20 cellular contexts compared by ENCODE assay signal in genomic region chrX:123504047-123504446, GRCh38.
DNase-seq lines count a peak whose midpoint lies in the region; ATAC-seq, FAIRE-seq and TF ChIP-seq lines count a peak whose summit lies in the region.
"Had no signal": no experiment of that assay in that cellular context is flagged by ENCODE, and none has a peak within 500 bp of the region (broad histone marks: within the 10 kb centered on the region; RNA-seq: fewer than 3 reads in every experiment).

No MANE protein-coding gene starts in this region.

- H2BK15ac ChIP-seq in IMR-90 (ENCODE audit: low read depth, low read length): no peak overlapping the region

- H2AFZ ChIP-seq in IMR-90 (replicated peaks; ENCODE audit: low read length, poor library complexity) (no peak overlapping the region), astrocyte (ENCODE audit: low read depth, low read length) (no peak overlapping the region)

- WGBS in IMR-90 (ENCODE audit: extremely low coverage in 2 of 2, insufficient read length in 1 of 2), 2 experiments: no CpG with 5 or more reads among the region's 2 CpGs
- 78% methylated on average over 2 of the region's 2 CpGs for WGBS in prostate gland

- H3K4me1 ChIP-seq in IMR-90 (ENCODE audit: control insufficient read depth, insufficient read depth, low read length) (no peaks in the 10 kb centered on the region), astrocyte (ENCODE audit: insufficient read depth, low read length) (peaks cover 2% of the 10 kb centered on the region), left lung (no peaks in the 10 kb centered on the region), prostate gland (replicated peaks) (no peaks in the 10 kb centered on the region)

- H2BK120ac ChIP-seq in IMR-90 (ENCODE audit: low read depth, low read length): no peak overlapping the region

- no peak overlapping the region for H3K18ac ChIP-seq in IMR-90 (ENCODE audit: low read depth, low read length)

- TF ChIP-seq CTCF in IMR-90 (conservative IDR thresholded peaks at IDR 0.05; ENCODE audit: low read depth, low read length): no peak
- TF ChIP-seq CTCF in astrocyte (IDR thresholded peaks at IDR 0.05; ENCODE audit: insufficient read depth, low read depth, low read length): no peak
- TF ChIP-seq CTCF in left lung (IDR thresholded peaks at IDR 0.05): no peak
- no peak for TF ChIP-seq CTCF in prostate gland (IDR thresholded peaks at IDR 0.05)

- H3K27ac ChIP-seq in IMR-90 (ENCODE audit: insufficient read depth, low read length): no peak overlapping the region
- no peak overlapping the region for H3K27ac ChIP-seq in astrocyte (ENCODE audit: low read depth, low read length)
- no peak overlapping the region for H3K27ac ChIP-seq in left lung
- no peak overlapping the region for H3K27ac ChIP-seq in prostate gland
- H3K27ac ChIP-seq: C4-2B, KMS-11 had no signal

- H3K4me2 ChIP-seq in IMR-90 (ENCODE audit: low read depth, low read length): no peak overlapping the region
- peak overlapping the region; percentile 39 for H3K4me2 ChIP-seq in astrocyte (ENCODE audit: low read length)
- H3K4me2 ChIP-seq: KMS-11 had no signal

- H3K4me3 Mint-ChIP-seq in astrocyte (ENCODE audit: unreplicated experiment): no peak overlapping the region
- no peak overlapping the region for H3K4me3 Mint-ChIP-seq in activated naive CD8-positive, alpha-beta T cell treated with anti-CD3 and anti-CD28 coated beads, Interleukin-2, amount 50 U/mL, for 24 hours
- H3K4me3 Mint-ChIP-seq: CD4-positive, alpha-beta T cell; H9 had no signal

- H3K27me3 Mint-ChIP-seq in astrocyte (ENCODE audit: low read depth, unreplicated experiment): peaks cover 5% of the 10 kb centered on the region
- H3K27me3 Mint-ChIP-seq in activated naive CD8-positive, alpha-beta T cell treated with anti-CD3 and anti-CD28 coated beads, Interleukin-2, amount 50 U/mL, for 24 hours: no peaks in the 10 kb centered on the region
- H3K27me3 Mint-ChIP-seq: CD4-positive, alpha-beta T cell had no signal

- H3K27ac Mint-ChIP-seq in astrocyte (ENCODE audit: unreplicated experiment): no peak overlapping the region
- H3K27ac Mint-ChIP-seq in activated naive CD8-positive, alpha-beta T cell treated with anti-CD3 and anti-CD28 coated beads, Interleukin-2, amount 50 U/mL, for 24 hours: no peak overlapping the region
- H3K27ac Mint-ChIP-seq: CD4-positive, alpha-beta T cell; H9 had no signal

- no peak for ATAC-seq in IMR-90 (ENCODE audit: low read depth)
- no peak for ATAC-seq in left lung
- ATAC-seq in activated naive CD8-positive, alpha-beta T cell treated with anti-CD3 and anti-CD28 coated beads, Interleukin-2, amount 50 U/mL, for 24 hours: no peak
- no peak for ATAC-seq in GM19035 (IDR thresholded peaks at IDR 0.05; ENCODE audit: unreplicated experiment)

- no peak overlapping the region for H3K23ac ChIP-seq in IMR-90 (ENCODE audit: low read depth, low read length)

- no peaks in the 10 kb centered on the region for H3K36me3 Mint-ChIP-seq in astrocyte (ENCODE audit: low read depth, unreplicated experiment)
- H3K36me3 Mint-ChIP-seq in activated naive CD8-positive, alpha-beta T cell treated with anti-CD3 and anti-CD28 coated beads, Interleukin-2, amount 50 U/mL, for 24 hours (ENCODE audit: low read depth): no peaks in the 10 kb centered on the region

- FAIRE-seq in astrocyte (lab: Jason Lieb, UNC): peak; percentile 94
- FAIRE-seq: G401.6, GM12891, H1 had no signal

- H3K36me3 ChIP-seq in IMR-90 (ENCODE audit: control insufficient read depth, insufficient read depth, low read length) (no peaks in the 10 kb centered on the region), astrocyte (ENCODE audit: insufficient read depth, low read length) (no peaks in the 10 kb centered on the region), left lung (no peaks in the 10 kb centered on the region), prostate gland (no peaks in the 10 kb centered on the region)

- no peak overlapping the region for H4K5ac ChIP-seq in IMR-90 (ENCODE audit: low read depth, low read length)

- peaks cover 4% of the 10 kb centered on the region; the same call in 1 of the 2 replicates for H3K9me1 ChIP-seq in IMR-90 (ENCODE audit: insufficient read depth, low read length)

- H3K4me3 ChIP-seq in IMR-90 (ENCODE audit: insufficient read depth, low read depth, low read length) (no peak overlapping the region), astrocyte (ENCODE audit: insufficient read depth, low read depth, low read length) (no peak overlapping the region), left lung (no peak overlapping the region), prostate gland (no peak overlapping the region)

- in situ Hi-C loops in IMR-90 (cut with MboI; ENCODE audit: low sequenced_read_pairs): no loop called here

- TF ChIP-seq RAD21 in IMR-90 (IDR thresholded peaks at IDR 0.05; ENCODE audit: low read length): no peak

- H3K9ac ChIP-seq in IMR-90 (ENCODE audit: low read depth, low read length): no peak overlapping the region
- H3K9ac ChIP-seq in astrocyte (ENCODE audit: low read length): no peak overlapping the region
- H3K9ac ChIP-seq: KMS-11 had no signal

- H2BK5ac ChIP-seq in IMR-90 (ENCODE audit: low read depth, low read length, poor library complexity, severe bottlenecking): no peak overlapping the region

- H3K56ac ChIP-seq in IMR-90 (ENCODE audit: extremely low read depth, insufficient read depth, low read length): no peak overlapping the region

- H3K79me2 ChIP-seq in astrocyte (ENCODE audit: insufficient read depth, low read length): no peaks in the 10 kb centered on the region

- H3K4me1 Mint-ChIP-seq in astrocyte (ENCODE audit: low read depth, unreplicated experiment): no peaks in the 10 kb centered on the region
- H3K4me1 Mint-ChIP-seq in activated naive CD8-positive, alpha-beta T cell treated with anti-CD3 and anti-CD28 coated beads, Interleukin-2, amount 50 U/mL, for 24 hours: no peaks in the 10 kb centered on the region
- H3K4me1 Mint-ChIP-seq: H9 had no signal

- H4K91ac ChIP-seq in IMR-90 (ENCODE audit: insufficient read depth, low read depth, low read length): no peak overlapping the region

- no peaks in the 10 kb centered on the region for H3K27me3 ChIP-seq in IMR-90 (ENCODE audit: control insufficient read depth, insufficient read depth, low read length)
- H3K27me3 ChIP-seq in astrocyte (ENCODE audit: insufficient read depth, low read length): no peaks in the 10 kb centered on the region
- H3K27me3 ChIP-seq in left lung: no peaks in the 10 kb centered on the region
- no peaks in the 10 kb centered on the region for H3K27me3 ChIP-seq in prostate gland (replicated peaks; ENCODE audit: insufficient read depth)

- no TSS peak for BruUV-seq in IMR-90 (replicated peaks; lab: Mats Ljungman, UMichigan)

- no peak overlapping the region for H4K8ac ChIP-seq in IMR-90 (ENCODE audit: low read depth in 2 of 2, low read length in 2 of 2)

- H4K20me1 ChIP-seq in IMR-90 (ENCODE audit: insufficient read depth, low read length) (no peaks in the 10 kb centered on the region), astrocyte (ENCODE audit: insufficient read depth, low read length) (no peaks in the 10 kb centered on the region)

- DNase-seq in AG08395 (ENCODE audit: low spot score) (peak; percentile 12), ELR (ENCODE audit: low read depth) (peak; percentile 27), IMR-90 (peak; percentile 12), astrocyte (ENCODE audit: low read depth) (peak; percentile 8), left lung (no peak), prostate gland (ENCODE audit: low spot score) (no peak)
- DNase-seq in activated naive CD8-positive, alpha-beta T cell treated with anti-CD3 and anti-CD28 coated beads, Interleukin-2, amount 50 U/mL, for 24 hours: no peak
- DNase-seq: 8988T; ACHN; AML-193; CD4-positive, alpha-beta T cell; DMS153; DMS79 had no signal

- dilution Hi-C loops in IMR-90 (cut with HindIII; ENCODE audit: low sequenced_read_pairs, unreplicated experiment): no loop called here

- no peaks in the 10 kb centered on the region for H3K9me3 ChIP-seq in IMR-90 (ENCODE audit: control insufficient read depth, insufficient read depth, low read length)
- no peaks in the 10 kb centered on the region for H3K9me3 ChIP-seq in astrocyte (ENCODE audit: insufficient read depth, low read depth, low read length)
- no peaks in the 10 kb centered on the region for H3K9me3 ChIP-seq in left lung
- H3K9me3 ChIP-seq in prostate gland: no peaks in the 10 kb centered on the region

- no peaks in the 10 kb centered on the region for H3K79me1 ChIP-seq in IMR-90 (ENCODE audit: low read depth in 1 of 2, low read length in 2 of 2)

- CTCF ChIA-PET in IMR-90 (lab: Yijun Ruan, JAX): no interaction called here

- no peaks in the 10 kb centered on the region for H3K9me3 Mint-ChIP-seq in astrocyte (ENCODE audit: unreplicated experiment)
- peaks cover 8% of the 10 kb centered on the region for H3K9me3 Mint-ChIP-seq in activated naive CD8-positive, alpha-beta T cell treated with anti-CD3 and anti-CD28 coated beads, Interleukin-2, amount 50 U/mL, for 24 hours
- H3K9me3 Mint-ChIP-seq: CD4-positive, alpha-beta T cell had no signal

- no peak overlapping the region for H2AK9ac ChIP-seq in IMR-90 (replicated peaks; ENCODE audit: low read depth, low read length, poor library complexity)

- TF ChIP-seq POLR2A in IMR-90 (IDR thresholded peaks at IDR 0.05; ENCODE audit: low read depth, low read length): no peak
- no peak for TF ChIP-seq POLR2A in prostate gland (IDR thresholded peaks at IDR 0.05)

- H3K14ac ChIP-seq in IMR-90 (replicated peaks; ENCODE audit: low read depth, low read length): no peak overlapping the region

- no peak overlapping the region for H3K4ac ChIP-seq in IMR-90 (ENCODE audit: low read depth, low read length)

- POLR2A ChIA-PET in IMR-90 (lab: Charles Lee; ENCODE audit: unreplicated experiment): no interaction called here

- no peak overlapping the region for H2AK5ac ChIP-seq in IMR-90 (ENCODE audit: low read depth, low read length)

- intact Hi-C loops in IMR-90 (cut with micrococcal nuclease): no loop called here
- intact Hi-C loops in left lung (cut with DNase I): no loop called here
- intact Hi-C loops in prostate gland (cut with DNase I): no loop called here

- H2BK20ac ChIP-seq in IMR-90 (ENCODE audit: low read depth, low read length): no peak overlapping the region

TF ChIP-seq in IMR-90, 13 proteins besides CTCF, POLR2A, EP300 and RAD21:
- TF ChIP-seq SMC3 (IDR thresholded peaks at IDR 0.05; ENCODE audit: low read depth, low read length): no peak

Comparison
In these comparisons a context has a peak if more than half of its experiments do, and no peak if none do; other contexts are left out.
1. DNase-seq: peak in AG08395 (single experiment), ELR (single experiment), IMR-90 (single experiment) and astrocyte (single experiment); none in left lung (0 of 2), prostate gland (single experiment) and activated naive CD8-positive, alpha-beta T cell treated with anti-CD3 and anti-CD28 coated beads, Interleukin-2, amount 50 U/mL, for 24 hours (single experiment).